In the genomic region with DNA sequence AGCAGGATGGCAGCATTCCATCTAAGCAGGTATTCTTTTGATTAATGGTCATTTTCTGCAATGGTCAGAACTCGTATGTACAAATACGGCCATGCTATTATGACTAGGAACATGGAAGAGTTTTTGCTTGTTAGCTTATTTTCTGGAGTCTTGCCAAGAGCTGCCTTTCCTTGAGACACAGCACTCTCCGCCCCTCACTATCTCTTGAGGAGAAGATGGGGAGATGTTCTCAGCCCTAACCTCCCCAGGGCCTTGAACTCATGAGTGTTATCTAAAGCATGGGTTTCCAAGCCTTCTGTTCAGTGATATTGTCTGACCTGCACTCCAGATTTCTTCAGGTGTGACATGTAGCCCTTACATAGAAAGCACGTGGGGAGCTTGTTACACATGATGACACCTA, we compare ENCODE assay signal across 27 cellular contexts.
"Had no signal": no experiment of that assay in that cellular context is flagged by ENCODE, and none has a peak within 500 bp of the region (broad histone marks: within the 10 kb centered on the region; RNA-seq: fewer than 3 reads in every experiment).

No MANE protein-coding gene starts in this region.

- H3K27me3 ChIP-seq: ovary, right lobe of liver, sigmoid colon, stomach, thyroid gland, tibial nerve, upper lobe of left lung, vagina had no signal

- H3K27ac ChIP-seq: ovary, parathyroid adenoma, psoas muscle, right lobe of liver, sigmoid colon, stomach, thoracic aorta, thyroid gland, tibial nerve, upper lobe of left lung, vagina had no signal

- H3K4me3 ChIP-seq: ovary, psoas muscle, right lobe of liver, sigmoid colon, stomach, thoracic aorta, thyroid gland, tibial nerve, upper lobe of left lung, vagina had no signal

- H3K79me2 ChIP-seq: parathyroid adenoma had no signal

- H3K9ac ChIP-seq: parathyroid adenoma had no signal

- H2AFZ ChIP-seq: parathyroid adenoma had no signal

- DNase-seq: naive thymus-derived CD8-positive, alpha-beta T cell; nephron progenitor cell; occipital lobe; ovary; posterior cingulate gyrus; psoas muscle; right cardiac atrium; right lobe of liver; sigmoid colon; small intestine; stimulated activated CD4-positive, alpha-beta T cell treated with anti-CD3 and anti-CD28 coated beads, Interleukin-15, amount 100 ng/mL, for 24 hours; stimulated activated CD4-positive, alpha-beta T cell treated with anti-CD3 and anti-CD28 coated beads, Interleukin-2, amount 100 ng/mL, for 24 hours; stimulated activated CD4-positive, alpha-beta T cell treated with anti-CD3 and anti-CD28 coated beads, Interleukin-2, amount 100 ng/mL, for 48 hours; stimulated activated CD4-positive, alpha-beta T cell treated with anti-CD3 and anti-CD28 coated beads, Interleukin-4, amount 100 ng/mL, for 24 hours; stimulated activated naive B cell treated with anti-CD40 and anti-IgM and Interleukin-4, amounts not matched to agents 10 μg/mL and 1 μg/mL and 100 μg/mL, for 72 hours; stimulated activated naive CD4-positive, alpha-beta T cell treated with Interleukin-2 at 50 U/mL for 16 hours; stomach; thyroid gland; trophoblast cell; upper lobe of left lung had no signal

- ATAC-seq: naive thymus-derived CD8-positive, alpha-beta T cell; natural killer cell treated with Interleukin-12 subunit alpha and Interleukin-12 subunit beta and Interleukin-15 and Interleukin-18, amount 100 ng/mL, for 72 hours; psoas muscle; right cardiac atrium; right lobe of liver; stimulated activated effector memory CD8-positive, alpha-beta T cell treated with anti-CD3 and anti-CD28 coated beads, Interleukin-12 subunit alpha, Interleukin-12 subunit beta, amount 100 ng/mL, for 72 hours; stimulated activated naive B cell treated with anti-CD40 and anti-IgM and Interleukin-4, amounts not matched to agents 10 μg/mL and 1 μg/mL and 100 μg/mL, for 72 hours had no signal

- H3K9me3 ChIP-seq: ovary, psoas muscle, right lobe of liver, sigmoid colon, stomach, thoracic aorta, thyroid gland, tibial nerve, upper lobe of left lung, vagina had no signal

- H3K36me3 ChIP-seq: ovary had no signal

- FAIRE-seq: small intestine, urothelium cell line had no signal

- H3K4me1 ChIP-seq: parathyroid adenoma, psoas muscle, right lobe of liver, thyroid gland, upper lobe of left lung had no signal
